8 cellular contexts compared by ENCODE assay signal in the genomic region with DNA sequence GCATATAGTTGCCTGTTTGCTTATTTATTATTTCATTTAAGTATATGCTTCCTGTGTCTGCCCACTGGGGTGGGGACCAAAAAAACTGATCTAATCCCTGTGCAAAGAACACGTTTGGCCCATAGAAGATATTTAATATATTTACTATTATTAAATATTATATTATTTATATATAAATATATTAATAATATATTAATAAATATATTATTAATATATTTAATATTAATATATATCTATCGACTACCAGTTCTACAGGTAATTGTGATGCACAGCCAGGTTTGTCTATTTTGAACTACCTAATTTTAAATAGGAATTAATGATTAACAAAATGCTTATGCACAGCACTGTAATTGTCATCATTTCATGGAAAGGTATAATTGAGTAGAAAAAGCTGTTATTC.
"Had no signal": no experiment of that assay in that cellular context is flagged by ENCODE, and none has a peak within 500 bp of the region (broad histone marks: within the 10 kb centered on the region; RNA-seq: fewer than 3 reads in every experiment).

No MANE protein-coding gene starts in this region.

- DNase-seq: GDM1, GF-D8 had no signal

- FAIRE-seq: G401.6, GM12878, GM12891, GM12892, GM18507, GM19239 had no signal

- ATAC-seq: GM12878 had no signal

- H3K4me3 ChIP-seq: GM12878 had no signal
